In the genomic region with DNA sequence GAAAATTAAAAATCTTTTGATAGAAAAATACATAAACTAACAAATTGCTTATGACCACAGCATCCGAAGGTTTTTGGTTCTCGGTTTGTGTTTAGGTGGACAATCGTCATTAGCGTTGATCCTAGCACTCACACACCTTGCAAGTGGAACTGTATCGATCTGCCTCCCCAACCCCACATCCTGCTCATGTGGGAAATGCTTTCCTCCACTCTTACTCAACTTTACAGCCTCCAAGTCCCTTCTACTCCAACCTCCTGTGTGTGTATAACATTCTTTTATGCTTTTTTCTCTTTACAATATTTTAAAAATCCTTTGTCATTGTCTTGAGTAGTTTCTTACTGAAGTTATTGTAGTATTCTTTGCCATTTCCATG, we compare ENCODE assay signal across 14 cellular contexts. TPM values are rescaled to one million over a fixed set of nuclear protein-coding genes. Genes with fewer than 3 reads are reported as not detected.
DNase-seq lines count a peak whose midpoint lies in the region; ATAC-seq, FAIRE-seq and TF ChIP-seq lines count a peak whose summit lies in the region.
"Had no signal": no experiment of that assay in that cellular context is flagged by ENCODE, and none has a peak within 500 bp of the region (broad histone marks: within the 10 kb centered on the region; RNA-seq: fewer than 3 reads in every experiment).

No MANE protein-coding gene starts in this region.

- no peak for TF ChIP-seq CTCF in SU-DHL-6 (IDR thresholded peaks at IDR 0.05; ENCODE audit: insufficient read depth, low read length, poor library complexity, severe bottlenecking)
- no peak for TF ChIP-seq CTCF in endothelial cell of umbilical vein (IDR thresholded peaks at IDR 0.05; ENCODE audit: extremely low read depth in 1 of 2, insufficient read depth in 1 of 2, low read depth in 1 of 2, low read length in 2 of 2)
- TF ChIP-seq CTCF in right atrium auricular region (IDR thresholded peaks at IDR 0.05), result no peak

- CTCF ChIA-PET in endothelial cell of umbilical vein (lab: Charles Lee), result interaction anchor here (1.6 kb wide), 1 partner anchor 124 kb away, joined by 7 read pairs; no protein-coding TSS in a partner anchor

- H3K4me1 ChIP-seq in BLaER1 treated with 17β-estradiol and CSF1 and Interleukin-3, amounts not matched to agents 10 nM and 100 nM, result peaks cover 23 to 75% (median 56%) of the 10 kb centered on the region in 10 experiments
- peaks cover 9% of the 10 kb centered on the region for H3K4me1 ChIP-seq in endothelial cell of umbilical vein (ENCODE audit: control insufficient read depth, extremely low read depth, insufficient read depth, low read length)
- no peaks in the 10 kb centered on the region for H3K4me1 ChIP-seq in right atrium auricular region
- H3K4me1 ChIP-seq: vagina had no signal

- H3K9me1 ChIP-seq in endothelial cell of umbilical vein (replicated peaks; ENCODE audit: control insufficient read depth, extremely low read depth, insufficient read depth, low read length), result no peaks in the 10 kb centered on the region

- H3K27me3 ChIP-seq in BLaER1 treated with 17β-estradiol and CSF1 and Interleukin-3, amounts not matched to agents 10 nM and 100 nM, result no peaks in the 10 kb centered on the region
- no peaks in the 10 kb centered on the region for H3K27me3 ChIP-seq in SU-DHL-6 (ENCODE audit: low read length)
- no peaks in the 10 kb centered on the region for H3K27me3 ChIP-seq in endothelial cell of umbilical vein (ENCODE audit: control insufficient read depth in 2 of 2, insufficient read depth in 2 of 2, low read length in 2 of 2)
- no peaks in the 10 kb centered on the region for H3K27me3 ChIP-seq in right atrium auricular region
- H3K27me3 ChIP-seq: MG63, vagina had no signal

- BruUV-seq in endothelial cell of umbilical vein (replicated peaks; lab: Mats Ljungman, UMichigan), result no TSS peak

- no peak for TF ChIP-seq POLR2A in endothelial cell of umbilical vein (IDR thresholded peaks at IDR 0.05; ENCODE audit: low read depth, low read length)

- H3K4me2 ChIP-seq in BLaER1 treated with 17β-estradiol and CSF1 and Interleukin-3, amounts not matched to agents 10 nM and 100 nM, result peak overlapping the region; percentile 38 to 89 (median 74); a peak in 21 of 22 replicates
- H3K4me2 ChIP-seq in SU-DHL-6 (ENCODE audit: low read depth, low read length, poor library complexity, severe bottlenecking), result peak overlapping the region; percentile 25
- H3K4me2 ChIP-seq in endothelial cell of umbilical vein (ENCODE audit: insufficient read depth, low read length), result peak overlapping the region; percentile 37

- intact Hi-C loops in endothelial cell of umbilical vein (cut with micrococcal nuclease), result loop anchor here (5.0 kb wide), 1 partner anchor 48 kb away; no protein-coding TSS in a partner anchor

- no peak for ATAC-seq in GM21390 (IDR thresholded peaks at IDR 0.05; ENCODE audit: unreplicated experiment)

- dilution Hi-C loops in endothelial cell of umbilical vein (cut with MboI; ENCODE audit: extremely low pct_ligation_motif_present, low sequenced_read_pairs), result no loop called here

- H3K79me2 ChIP-seq in SU-DHL-6 (ENCODE audit: insufficient read depth, low read length) (no peaks in the 10 kb centered on the region), endothelial cell of umbilical vein (ENCODE audit: control insufficient read depth, insufficient read depth, low read length) (no peaks in the 10 kb centered on the region)

- H3K9me3 ChIP-seq in BLaER1 treated with 17β-estradiol and CSF1 and Interleukin-3, amounts not matched to agents 10 nM and 100 nM (replicated peaks in 1 of 11), result no peaks in the 10 kb centered on the region
- H3K9me3 ChIP-seq in SU-DHL-6 (ENCODE audit: insufficient read depth, low read length) (no peaks in the 10 kb centered on the region), endothelial cell of umbilical vein (replicated peaks; ENCODE audit: control insufficient read depth, insufficient read depth, low read length) (no peaks in the 10 kb centered on the region), right atrium auricular region (no peaks in the 10 kb centered on the region)
- H3K9me3 ChIP-seq: MG63, vagina had no signal

- H3F3A ChIP-seq in SU-DHL-6 (ENCODE audit: insufficient read depth), result 0 out of 2 replicates have a peak, but pooled peaks cover 4% of the 10 kb centered on the region

- no peaks in the 10 kb centered on the region for H4K20me1 ChIP-seq in BLaER1 treated with 17β-estradiol and CSF1 and Interleukin-3, amounts not matched to agents 10 nM and 100 nM
- no peaks in the 10 kb centered on the region for H4K20me1 ChIP-seq in SU-DHL-6 (ENCODE audit: low read depth, low read length)
- H4K20me1 ChIP-seq in endothelial cell of umbilical vein (replicated peaks; ENCODE audit: control insufficient read depth, extremely low read depth, insufficient read depth, low read length), result no peaks in the 10 kb centered on the region

- H3K9me2 ChIP-seq in SU-DHL-6 (replicated peaks; ENCODE audit: insufficient read depth, low read length), result no peaks in the 10 kb centered on the region

- peak overlapping the region in 9 of 11 experiments; percentile 27 to 67 (median 58); a peak in 16 of 22 replicates for H3K27ac ChIP-seq in BLaER1 treated with 17β-estradiol and CSF1 and Interleukin-3, amounts not matched to agents 10 nM and 100 nM
- H3K27ac ChIP-seq in SU-DHL-6 (ENCODE audit: low read depth, low read length) (no peak overlapping the region), endothelial cell of umbilical vein (ENCODE audit: insufficient read depth, low read depth, low read length) (no peak overlapping the region), right atrium auricular region (no peak overlapping the region)
- H3K27ac ChIP-seq: vagina had no signal

- H3K9ac ChIP-seq in BLaER1 treated with 17β-estradiol and CSF1 and Interleukin-3, amounts not matched to agents 10 nM and 100 nM, result peak overlapping the region in 4 of 11 experiments; percentile 3 to 17 (median 4); a peak in 4 of 22 replicates
- H3K9ac ChIP-seq in SU-DHL-6 (ENCODE audit: low read length) (no peak overlapping the region), endothelial cell of umbilical vein (replicated peaks; ENCODE audit: extremely low read depth, insufficient read depth, low read length) (no peak overlapping the region)

- H3K36me3 ChIP-seq in BLaER1 treated with 17β-estradiol and CSF1 and Interleukin-3, amounts not matched to agents 10 nM and 100 nM, result no peaks in the 10 kb centered on the region
- H3K36me3 ChIP-seq in SU-DHL-6 (ENCODE audit: low read length), result no peaks in the 10 kb centered on the region
- H3K36me3 ChIP-seq in endothelial cell of umbilical vein (ENCODE audit: control insufficient read depth in 2 of 2, extremely low read depth in 1 of 2, insufficient read depth in 2 of 2, low read length in 2 of 2), result no peaks in the 10 kb centered on the region
- no peaks in the 10 kb centered on the region for H3K36me3 ChIP-seq in right atrium auricular region
- H3K36me3 ChIP-seq: MG63, vagina had no signal

- POLR2A ChIA-PET in endothelial cell of umbilical vein (lab: Charles Lee), result no interaction called here

- FAIRE-seq in GM19239 (lab: Jason Lieb, UNC) (peak; percentile 21), endothelial cell of umbilical vein (lab: Jason Lieb, UNC) (no peak)

- no peak overlapping the region for H3K4me3 ChIP-seq in BLaER1 treated with 17β-estradiol and CSF1 and Interleukin-3, amounts not matched to agents 10 nM and 100 nM
- H3K4me3 ChIP-seq in SU-DHL-6 (ENCODE audit: insufficient read depth, low read length, poor library complexity, severe bottlenecking) (no peak overlapping the region), endothelial cell of umbilical vein (replicated peaks in 1 of 3; ENCODE audit: insufficient read depth in 1 of 3, low read depth in 1 of 3, low read length in 3 of 3) (no peak overlapping the region), right atrium auricular region (no peak overlapping the region)
- H3K4me3 ChIP-seq: MG63, vagina had no signal

- no peak for DNase-seq in GM19239 (ENCODE audit: insufficient read length, low spot score)
- DNase-seq in endothelial cell of umbilical vein (ENCODE audit: low read depth, low spot score), result no peak
- DNase-seq in HT-29 (ENCODE audit: low spot score), result no peak
- no peak for DNase-seq in effector CD4-positive, alpha-beta T cell
- no peak for DNase-seq in right atrium auricular region (ENCODE audit: low spot score)
- DNase-seq: amniotic stem cell, H7, kidney glomerular epithelial cell, NCI-H446 had no signal

- H2AFZ ChIP-seq in SU-DHL-6 (ENCODE audit: low read depth, low read length, severe bottlenecking) (peak overlapping the region; percentile 6), endothelial cell of umbilical vein (ENCODE audit: low read depth, low read length) (peak overlapping the region; percentile 31)

TF ChIP-seq in endothelial cell of umbilical vein, 7 proteins besides CTCF, POLR2A, EP300 and RAD21:
- TF ChIP-seq JUN (IDR thresholded peaks at IDR 0.05; ENCODE audit: borderline replicate concordance, insufficient read depth, insufficient read length, low read depth) (no peak), FOS (IDR thresholded peaks at IDR 0.05; ENCODE audit: borderline replicate concordance, insufficient read depth, low read length) (no peak), GATA2 (IDR thresholded peaks at IDR 0.05; ENCODE audit: insufficient read depth, insufficient read length, low read depth, low read length) (no peak), MYC (IDR thresholded peaks at IDR 0.05; ENCODE audit: low read depth, low read length) (no peak), POLR2AphosphoS5 (IDR thresholded peaks at IDR 0.05; ENCODE audit: insufficient read depth, low read depth, low read length) (no peak), EZH2 (IDR thresholded peaks at IDR 0.05; ENCODE audit: borderline replicate concordance, low read depth, low read length, severe bottlenecking) (no peak)
- TF ChIP-seq, protein P1, sequence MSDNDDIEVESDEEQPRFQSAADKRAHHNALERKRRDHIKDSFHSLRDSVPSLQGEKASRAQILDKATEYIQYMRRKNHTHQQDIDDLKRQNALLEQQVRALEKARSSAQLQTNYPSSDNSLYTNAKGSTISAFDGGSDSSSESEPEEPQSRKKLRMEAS (IDR thresholded peaks at IDR 0.05; ENCODE audit: insufficient read depth, insufficient read length), result no peak

RNA-seq across cellular contexts. Expression of a gene that starts 15.6 kb away (rescaled TPM):
- 19.1 and 21.2 TPM in 2 replicates for total RNA-seq in endothelial cell of umbilical vein
- polyA plus RNA-seq in endothelial cell of umbilical vein, result 7.2 and 7.7 TPM in 2 replicates
- polyA plus RNA-seq in endothelial cell of umbilical vein (2011; cell fraction: cytosol; rRNA removed), result 6.5 and 7.5 TPM in 2 replicates
- 24.8 and 29.1 TPM in 2 replicates for polyA plus RNA-seq in endothelial cell of umbilical vein (2011; cell fraction: nucleus; rRNA removed)
- 9.8 and 13.2 TPM in 2 replicates for polyA plus RNA-seq in endothelial cell of umbilical vein (2012)
- 22.1 and 25.4 TPM in 2 replicates for polyA minus RNA-seq in endothelial cell of umbilical vein
- polyA minus RNA-seq in endothelial cell of umbilical vein (2011; cell fraction: cytosol; rRNA and poly(A)+ RNA removed), result 3.1 TPM
- polyA minus RNA-seq in endothelial cell of umbilical vein (2011; cell fraction: nucleus; rRNA and poly(A)+ RNA removed), result 32.0 and 62.3 TPM in 2 replicates
- 4.6 and 6.3 TPM in 2 replicates for total RNA-seq in HT-29 (2014; rRNA removed; shearing (Covaris generic))
- 10 to 100 TPM; 10.9 to 15.4 TPM for total RNA-seq in right atrium auricular region

Comparison
In these comparisons a context has a peak if more than half of its experiments do, and no peak if none do; other contexts are left out.
1. H3K27ac ChIP-seq: peak in BLaER1 treated with 17β-estradiol and CSF1 and Interleukin-3, amounts not matched to agents 10 nM and 100 nM (9 of 11); none in SU-DHL-6 (single experiment), endothelial cell of umbilical vein (single experiment) and right atrium auricular region (0 of 2).
2. Peak in every context shown above with its lines, with median percentiles within 50 percentile points of each other: H3K4me2 ChIP-seq.